ENCODE assay signal across 8 cellular contexts in genomic region chr12:188910-189621, GRCh38. TPM values are rescaled to one million over a fixed set of nuclear protein-coding genes. Genes with fewer than 3 reads are reported as not detected.
DNase-seq lines count a peak whose midpoint lies in the region; ATAC-seq and TF ChIP-seq lines count a peak whose summit lies in the region.

No MANE protein-coding gene starts in this region.

- H3K36me3 ChIP-seq in MM.1S (replicated peaks; ENCODE audit: insufficient read depth, low read length) (no peaks in the 10 kb centered on the region), mesendoderm (ENCODE audit: control insufficient read depth, insufficient read depth, low read length) (no peaks in the 10 kb centered on the region)

- peak overlapping the region; percentile 46 for H3K56ac ChIP-seq in mesendoderm (ENCODE audit: low read length)

- no peak overlapping the region for H3K4ac ChIP-seq in mesendoderm (ENCODE audit: low read depth, low read length)

- no peak overlapping the region for H3K18ac ChIP-seq in mesendoderm (ENCODE audit: low read length)

- H3K4me3 ChIP-seq in MM.1S (ENCODE audit: low read length) (peak overlapping the region; percentile 73), mesendoderm (ENCODE audit: low read length) (peak overlapping the region; percentile 1)

- H2BK120ac ChIP-seq in mesendoderm (ENCODE audit: low read depth, low read length), result no peak overlapping the region

- no peak overlapping the region for H3K23ac ChIP-seq in mesendoderm (ENCODE audit: low read length)

- no CpG with 5 or more reads among the region's 52 CpGs for WGBS in mesendoderm (ENCODE audit: extremely low coverage, insufficient coverage, low lambda C conversion rate)

- H3K9me3 ChIP-seq in MM.1S (replicated peaks; ENCODE audit: insufficient read depth, low read length), result no peaks in the 10 kb centered on the region

- H3K27me3 ChIP-seq in MM.1S (replicated peaks; ENCODE audit: insufficient read depth, low read length) (peaks cover 43% of the 10 kb centered on the region), mesendoderm (ENCODE audit: insufficient read depth, low read length, poor library complexity) (no peaks in the 10 kb centered on the region)

- DNase-seq in GM10266 (ENCODE audit: extremely low spot score) (peak; percentile 86), MM.1S (peak; percentile 64), epidermal melanocyte (ENCODE audit: insufficient read length, low spot score) (peak; percentile 81), mesendoderm (peak; percentile 70)
- DNase-seq in activated CD4-positive, alpha-beta T cell treated with anti-CD3 and anti-CD28 coated beads, Interleukin-2, amount 50 U/mL, for 48 hours, result peak; percentile 37 to 51
- peak; percentile 19 to 25 for DNase-seq in stimulated activated CD8-positive, alpha-beta memory T cell treated with anti-CD3 and anti-CD28 coated beads, Interleukin-15, amount 100 ng/mL, for 48 hours (ENCODE audit: low read depth in 2 of 2)

- H3K4me2 ChIP-seq in MM.1S (ENCODE audit: low read depth, low read length) (peak overlapping the region; percentile 97), mesendoderm (ENCODE audit: low read length) (peak overlapping the region; percentile 17)

- no peaks in the 10 kb centered on the region for H3K79me1 ChIP-seq in mesendoderm (ENCODE audit: low read length)

- no peaks in the 10 kb centered on the region for H4K20me1 ChIP-seq in MM.1S (ENCODE audit: insufficient read depth, low read length)

- ATAC-seq in HG02852 (IDR thresholded peaks at IDR 0.05; ENCODE audit: unreplicated experiment), result no peak
- no peak for ATAC-seq in GM21447 (IDR thresholded peaks at IDR 0.05; ENCODE audit: unreplicated experiment)

- H3K4me1 ChIP-seq in MM.1S (ENCODE audit: low read length) (no peaks in the 10 kb centered on the region), mesendoderm (ENCODE audit: control insufficient read depth, low read depth, low read length) (peaks cover 2% of the 10 kb centered on the region)

- H2AK5ac ChIP-seq in mesendoderm (ENCODE audit: low read length), result no peak overlapping the region

- H3K79me2 ChIP-seq in MM.1S (ENCODE audit: low read length) (no peaks in the 10 kb centered on the region), mesendoderm (ENCODE audit: control insufficient read depth, insufficient read depth, low read length) (no peaks in the 10 kb centered on the region)

- H2AFZ ChIP-seq in MM.1S (ENCODE audit: low read length), result peak overlapping the region; percentile 92

- H3K27ac ChIP-seq in MM.1S (ENCODE audit: low read length) (no peak overlapping the region), mesendoderm (ENCODE audit: low read depth, low read length) (no peak overlapping the region)

- H3F3A ChIP-seq in MM.1S (ENCODE audit: insufficient read depth, low read length), result no peaks in the 10 kb centered on the region

- peak overlapping the region; percentile 29; the same call in 1 of the 2 replicates for H3K9ac ChIP-seq in MM.1S (ENCODE audit: low read length)
- H3K9ac ChIP-seq in mesendoderm (ENCODE audit: low read length), result peak overlapping the region; percentile 20

- H4K8ac ChIP-seq in mesendoderm (ENCODE audit: low read depth, low read length), result no peak overlapping the region

- no peak overlapping the region for H2BK5ac ChIP-seq in mesendoderm (ENCODE audit: low read length)

- TF ChIP-seq CTCF in GM10266 (IDR thresholded peaks at IDR 0.05; ENCODE audit: control insufficient read depth, insufficient read depth, low read depth, missing control alignments), result peak; percentile 68
- peak; percentile 62 for TF ChIP-seq CTCF in MM.1S (IDR thresholded peaks at IDR 0.05; ENCODE audit: low read length)

- H3K9me2 ChIP-seq in MM.1S (replicated peaks; ENCODE audit: insufficient read depth, low read length), result no peaks in the 10 kb centered on the region

- H2BK15ac ChIP-seq in mesendoderm (replicated peaks; ENCODE audit: low read depth), result no peak overlapping the region

- no peak overlapping the region for H4K5ac ChIP-seq in mesendoderm (ENCODE audit: low read length)

RNA-seq across cellular contexts. Expression of gene SLC6A12, which starts 24.9 kb away (rescaled TPM):
- 0.15 TPM for polyA plus RNA-seq in mesendoderm (2013, experiment 1 of 2)
- polyA plus RNA-seq in mesendoderm (2013, experiment 2 of 2), result 0.15 TPM

Comparison
In these comparisons a context has a peak if more than half of its experiments do, and no peak if none do; other contexts are left out.
1. DNase-seq: peak in every context shown above with its lines; median percentile 86 in GM10266; 81 in epidermal melanocyte; 70 in mesendoderm; 64 in MM.1S; 44 in activated CD4-positive, alpha-beta T cell treated with anti-CD3 and anti-CD28 coated beads, Interleukin-2, amount 50 U/mL, for 48 hours; 22 in stimulated activated CD8-positive, alpha-beta memory T cell treated with anti-CD3 and anti-CD28 coated beads, Interleukin-15, amount 100 ng/mL, for 48 hours.